9 cellular contexts compared by ENCODE assay signal in the genomic region with DNA sequence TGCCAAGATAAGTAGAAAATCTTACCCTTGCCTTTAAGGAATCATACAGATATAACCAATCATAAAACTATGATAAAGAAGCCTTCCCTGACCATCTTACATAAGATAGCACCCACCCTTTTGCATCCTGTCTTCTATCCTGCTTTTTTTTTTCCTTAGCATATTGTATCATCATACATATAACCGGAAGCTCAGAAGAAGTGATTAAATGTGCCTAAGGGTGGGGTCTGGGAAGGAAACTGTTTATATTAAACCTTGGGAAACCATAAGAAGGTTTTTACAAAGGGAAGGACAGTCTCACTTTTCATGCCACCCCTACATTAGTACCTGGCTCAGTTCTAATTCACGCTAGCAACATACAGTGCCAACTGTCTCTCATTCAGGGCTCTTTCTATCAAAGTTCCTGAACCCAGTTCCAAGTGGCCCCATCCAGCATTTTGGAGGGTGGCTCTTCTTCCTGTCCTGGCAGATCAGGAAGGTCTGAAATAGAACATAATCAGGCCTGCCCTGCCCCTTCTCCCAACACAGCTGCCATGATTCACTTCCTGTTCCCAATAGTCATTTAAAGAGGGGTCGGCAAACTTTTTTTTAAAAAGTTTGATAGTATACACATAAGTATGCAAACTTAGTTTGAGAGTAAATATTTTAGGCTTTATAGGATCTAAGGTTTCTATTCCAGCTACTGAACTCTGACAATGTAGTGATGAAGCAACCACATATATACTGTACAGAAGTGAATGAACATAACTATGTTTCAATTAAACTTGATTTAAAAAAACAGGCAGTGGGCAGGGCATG.
DNase-seq lines count a peak whose midpoint lies in the region; ATAC-seq and TF ChIP-seq lines count a peak whose summit lies in the region.
"Had no signal": no experiment of that assay in that cellular context is flagged by ENCODE, and none has a peak within 500 bp of the region (broad histone marks: within the 10 kb centered on the region; RNA-seq: fewer than 3 reads in every experiment).

No MANE protein-coding gene starts in this region.

- H3K27me3 Mint-ChIP-seq in Caco-2 (ENCODE audit: insufficient read depth, unreplicated experiment) = no peaks in the 10 kb centered on the region
- no peaks in the 10 kb centered on the region for H3K27me3 Mint-ChIP-seq in neural crest cell (ENCODE audit: low read depth)

- CTCF ChIA-PET in Caco-2 (lab: Charles Lee) = no interaction called here

- H3K4me1 ChIP-seq in Caco-2 = peaks cover 15% of the 10 kb centered on the region
- peaks cover 47% of the 10 kb centered on the region for H3K4me1 ChIP-seq in SJCRH30
- peaks cover 24 to 72% (median 46%) of the 10 kb centered on the region in 3 donors for H3K4me1 ChIP-seq in esophagus squamous epithelium

- H3K9me3 Mint-ChIP-seq in Caco-2 (ENCODE audit: unreplicated experiment) (no peaks in the 10 kb centered on the region), neural crest cell (no peaks in the 10 kb centered on the region)

- H3K27me3 ChIP-seq in Caco-2 (replicated peaks; ENCODE audit: control insufficient read depth, insufficient read depth, low read length) = no peaks in the 10 kb centered on the region
- H3K27me3 ChIP-seq in SJCRH30 = no peaks in the 10 kb centered on the region
- no peaks in the 10 kb centered on the region for H3K27me3 ChIP-seq in esophagus squamous epithelium

- no peak for TF ChIP-seq CTCF in Caco-2 (IDR thresholded peaks at IDR 0.05; ENCODE audit: insufficient read depth in 1 of 2, low read depth in 1 of 2, low read length in 1 of 2, severe bottlenecking in 1 of 2, unreplicated experiment in 1 of 2)
- no peak for TF ChIP-seq CTCF in esophagus squamous epithelium (IDR thresholded peaks at IDR 0.05)
- TF ChIP-seq CTCF in neural crest cell (conservative IDR thresholded peaks at IDR 0.05) = no peak

- H3K36me3 ChIP-seq in Caco-2 (ENCODE audit: control insufficient read depth, insufficient read depth, low read length) = no peaks in the 10 kb centered on the region
- H3K36me3 ChIP-seq in SJCRH30 = peaks cover 13% of the 10 kb centered on the region
- peaks cover 0 to 25% (median 5%) of the 10 kb centered on the region in 3 donors for H3K36me3 ChIP-seq in esophagus squamous epithelium

- 20 to 26% methylated on average over 3 of the region's 3 CpGs for WGBS in esophagus squamous epithelium, 2 donors

- H3K4me3 Mint-ChIP-seq in Caco-2 (ENCODE audit: unreplicated experiment) = no peak overlapping the region
- no peak overlapping the region for H3K4me3 Mint-ChIP-seq in neural crest cell

- no peak overlapping the region for H3K4me3 ChIP-seq in Caco-2 (ENCODE audit: low read depth, low read length)
- H3K4me3 ChIP-seq in SJCRH30 = no peak overlapping the region
- no peak overlapping the region for H3K4me3 ChIP-seq in esophagus squamous epithelium

- POLR2A ChIA-PET in Caco-2 (lab: Charles Lee) = no interaction called here

- no peaks in the 10 kb centered on the region for H3K9me3 ChIP-seq in Caco-2
- H3K9me3 ChIP-seq in SJCRH30 (replicated peaks) = no peaks in the 10 kb centered on the region
- no peaks in the 10 kb centered on the region for H3K9me3 ChIP-seq in esophagus squamous epithelium

- BruUV-seq in Caco-2 (replicated peaks; lab: Mats Ljungman, UMichigan) = no TSS peak

- no peak for TF ChIP-seq POLR2A in esophagus squamous epithelium (IDR thresholded peaks at IDR 0.05)

- DNase-seq in Caco-2 (no peak), SJCRH30 (peak; percentile 47 to 63), esophagus squamous epithelium (lab: John Stamatoyannopoulos, UW) (no peak), neural crest cell (ENCODE audit: low read depth, low spot score) (no peak), amygdala (lab: John Stamatoyannopoulos, UW) (no peak), retina (no peak)
- no peak for DNase-seq in stimulated activated CD4-positive, alpha-beta T cell treated with anti-CD3 and anti-CD28 coated beads, Interleukin-15, amount 100 ng/mL, for 24 hours

- H3K27ac ChIP-seq in SJCRH30 (peak overlapping the region; percentile 78), esophagus squamous epithelium (peak overlapping the region; percentile 38 to 70 (median 44))

- no peak for ATAC-seq in GM19463 (IDR thresholded peaks at IDR 0.05; ENCODE audit: unreplicated experiment)
- ATAC-seq: left lobe of liver had no signal

- H3K27ac Mint-ChIP-seq in Caco-2 (ENCODE audit: unreplicated experiment) (peak overlapping the region; percentile 31), neural crest cell (ENCODE audit: unreplicated experiment) (peak overlapping the region; percentile 40)

- H3K36me3 Mint-ChIP-seq in Caco-2 (ENCODE audit: insufficient read depth, unreplicated experiment) (no peaks in the 10 kb centered on the region), neural crest cell (ENCODE audit: low read depth) (peaks cover 5% of the 10 kb centered on the region)

- H3K4me1 Mint-ChIP-seq in Caco-2 (ENCODE audit: low read depth, unreplicated experiment) (peaks cover 43% of the 10 kb centered on the region), neural crest cell (peaks cover 34% of the 10 kb centered on the region)

- intact Hi-C loops in Caco-2 (cut with micrococcal nuclease; ENCODE audit: unreplicated experiment) (no loop called here), esophagus squamous epithelium (cut with DNase I) (no loop called here)

Comparison
In these comparisons a context has a peak if more than half of its experiments do, and no peak if none do; other contexts are left out.
1. DNase-seq: peak in SJCRH30 (2 of 2); none in Caco-2 (0 of 2), esophagus squamous epithelium (single experiment), neural crest cell (single experiment), amygdala (0 of 56), retina (single experiment) and stimulated activated CD4-positive, alpha-beta T cell treated with anti-CD3 and anti-CD28 coated beads, Interleukin-15, amount 100 ng/mL, for 24 hours (single experiment).